Comparison of ENCODE assay signal across 12 cellular contexts in genomic region chr17:1737531-1738291, GRCh38. TPM values are rescaled to one million over a fixed set of nuclear protein-coding genes. Genes with fewer than 3 reads are reported as not detected.
DNase-seq lines count a peak whose midpoint lies in the region; ATAC-seq and TF ChIP-seq lines count a peak whose summit lies in the region.
"Had no signal": no experiment of that assay in that cellular context is flagged by ENCODE, and none has a peak within 500 bp of the region (broad histone marks: within the 10 kb centered on the region; RNA-seq: fewer than 3 reads in every experiment).

No MANE protein-coding gene starts in this region.

- H3K36me3 ChIP-seq in right lobe of liver, result peaks cover 0 to 12% (median 0%) of the 10 kb centered on the region in 4 donors

- H3K4me1 Mint-ChIP-seq in CD14-positive monocyte, result peaks cover 9% of the 10 kb centered on the region
- peaks cover 14% of the 10 kb centered on the region for H3K4me1 Mint-ChIP-seq in activated T-helper 17 cell treated with anti-CD3 and anti-CD28 coated beads, Interleukin-2, amount 50 U/mL, for 72 hours

- no peaks in the 10 kb centered on the region for H3K27me3 ChIP-seq in right lobe of liver

- 40% methylated on average over 2 of the region's 21 CpGs for WGBS in right lobe of liver (ENCODE audit: insufficient coverage, low coverage, low lambda C conversion rate, missing lambda C conversion rate)

- H3K36me3 Mint-ChIP-seq in CD14-positive monocyte, result peaks cover 44 to 51% of the 10 kb centered on the region in 2 donors
- H3K36me3 Mint-ChIP-seq in activated T-helper 17 cell treated with anti-CD3 and anti-CD28 coated beads, Interleukin-2, amount 50 U/mL, for 72 hours (ENCODE audit: low read depth), result peaks cover 10% of the 10 kb centered on the region

- peak overlapping the region; percentile 62 to 92 (median 77) for H3K27ac ChIP-seq in right lobe of liver
- H3K27ac ChIP-seq: thoracic aorta had no signal

- H3K9me3 Mint-ChIP-seq in CD14-positive monocyte, result peaks cover 0 to 3% (median 0%) of the 10 kb centered on the region in 7 donors
- H3K9me3 Mint-ChIP-seq in activated T-helper 17 cell treated with anti-CD3 and anti-CD28 coated beads, Interleukin-2, amount 50 U/mL, for 72 hours, result no peaks in the 10 kb centered on the region

- H3K4me3 ChIP-seq in right lobe of liver, result peak overlapping the region; percentile 0 to 47 (median 30)
- H3K4me3 ChIP-seq: thoracic aorta had no signal

- peaks cover 0 to 4% (median 1%) of the 10 kb centered on the region in 3 donors for H3K27me3 Mint-ChIP-seq in CD14-positive monocyte (ENCODE audit: low read depth in 3 of 3)
- no peaks in the 10 kb centered on the region for H3K27me3 Mint-ChIP-seq in activated T-helper 17 cell treated with anti-CD3 and anti-CD28 coated beads, Interleukin-2, amount 50 U/mL, for 72 hours
- H3K27me3 Mint-ChIP-seq: brain had no signal

- TF ChIP-seq CTCF in CD14-positive monocyte (IDR thresholded peaks at IDR 0.05), result no peak
- no peak for TF ChIP-seq CTCF in right lobe of liver (IDR thresholded peaks at IDR 0.05)

- no peaks in the 10 kb centered on the region for H3K9me3 ChIP-seq in right lobe of liver
- H3K9me3 ChIP-seq: thoracic aorta had no signal

- peaks cover 2 to 36% (median 11%) of the 10 kb centered on the region in 4 donors for H3K4me1 ChIP-seq in right lobe of liver

- no peak for ATAC-seq in activated T-helper 17 cell treated with anti-CD3 and anti-CD28 coated beads, Interleukin-2, amount 50 U/mL, for 72 hours (replicated peaks)
- ATAC-seq in right lobe of liver (peak in 3 of 4 donors; percentile 1 to 4 (median 4)), GM18861 (IDR thresholded peaks at IDR 0.05; ENCODE audit: unreplicated experiment) (no peak), HG02938 (IDR thresholded peaks at IDR 0.05; ENCODE audit: unreplicated experiment) (no peak), GM21619 (IDR thresholded peaks at IDR 0.05; ENCODE audit: unreplicated experiment) (no peak)
- ATAC-seq: activated CD8-positive, alpha-beta T cell treated with anti-CD3 and anti-CD28 coated beads, Interleukin-2, amount 10 ng/mL, durations not matched to agents 7 days and 5 days had no signal

- no peak overlapping the region for H3K4me3 Mint-ChIP-seq in CD14-positive monocyte
- peak overlapping the region; percentile 52 for H3K4me3 Mint-ChIP-seq in activated T-helper 17 cell treated with anti-CD3 and anti-CD28 coated beads, Interleukin-2, amount 50 U/mL, for 72 hours
- H3K4me3 Mint-ChIP-seq: activated CD8-positive, alpha-beta T cell treated with anti-CD3 and anti-CD28 coated beads, Interleukin-2, amount 10 ng/mL, durations not matched to agents 7 days and 5 days; brain had no signal

- TF ChIP-seq POLR2A in right lobe of liver (IDR thresholded peaks at IDR 0.05), result no peak

- no peak for DNase-seq in CD14-positive monocyte (ENCODE audit: low spot score)
- peak in 1 of 3 donors; percentile 65 for DNase-seq in right lobe of liver
- DNase-seq: activated CD8-positive, alpha-beta T cell treated with anti-CD3 and anti-CD28 coated beads, Interleukin-2, amount 10 ng/mL, durations not matched to agents 7 days and 5 days; activated gamma-delta T cell; foreskin melanocyte; stimulated activated CD4-positive, alpha-beta T cell treated with anti-CD3 and anti-CD28 coated beads, Interleukin-15, amount 100 ng/mL, for 24 hours had no signal

- intact Hi-C loops in CD14-positive monocyte (cut with micrococcal nuclease), result no loop called here
- intact Hi-C loops in right lobe of liver (cut with DNase I), result no loop called here

- H3K27ac Mint-ChIP-seq in CD14-positive monocyte, result peak overlapping the region in 5 of 7 donors; percentile 26 to 83 (median 41)
- H3K27ac Mint-ChIP-seq in activated T-helper 17 cell treated with anti-CD3 and anti-CD28 coated beads, Interleukin-2, amount 50 U/mL, for 72 hours, result peak overlapping the region; percentile 46

RNA-seq across cellular contexts. Expression of gene SERPINF2, which starts 5.0 kb away (rescaled TPM):
- polyA plus RNA-seq in CD14-positive monocyte, result under 1 TPM; 0.75 to 0.79 TPM
- total RNA-seq in activated T-helper 17 cell treated with anti-CD3 and anti-CD28 coated beads, Interleukin-2, amount 50 U/mL, for 72 hours, result under 1 TPM; 0.45 to 0.85 TPM
- total RNA-seq in right lobe of liver, result 1,000 to 10,000 TPM; 1,040 to 1,391 (median 1,137) TPM

RNA-seq across cellular contexts. Expression of gene WDR81, which starts 13.2 kb away (rescaled TPM):
- polyA plus RNA-seq in CD14-positive monocyte, result 1 to 10 TPM; 6.2 to 8.8 TPM
- 10 to 100 TPM; 13.2 to 20.2 TPM for total RNA-seq in activated T-helper 17 cell treated with anti-CD3 and anti-CD28 coated beads, Interleukin-2, amount 50 U/mL, for 72 hours
- total RNA-seq in right lobe of liver, result 10 to 100 TPM; 23.0 to 27.2 (median 23.9) TPM

RNA-seq across cellular contexts. Expression of gene SERPINF1, which starts 24.1 kb away (rescaled TPM):
- polyA plus RNA-seq in CD14-positive monocyte, result 1 to 10 TPM; 8.0 to 9.9 TPM
- not detected for total RNA-seq in activated T-helper 17 cell treated with anti-CD3 and anti-CD28 coated beads, Interleukin-2, amount 50 U/mL, for 72 hours
- 1,000 to 10,000 TPM in 2 of 6 experiments, 100 to 1,000 TPM in 4; 621 to 1,110 (median 800) TPM for total RNA-seq in right lobe of liver

RNA-seq across cellular contexts. Expression of gene TLCD2, which starts 27.5 kb away (rescaled TPM):
- not detected for polyA plus RNA-seq in CD14-positive monocyte
- 1 to 10 TPM in 1 of 2 donors, under 1 TPM in 1; 0.26 to 1.1 TPM for total RNA-seq in activated T-helper 17 cell treated with anti-CD3 and anti-CD28 coated beads, Interleukin-2, amount 50 U/mL, for 72 hours
- 10 to 100 TPM in 1 of 6 experiments, 1 to 10 TPM in 5; 2.5 to 17.7 (median 3.7) TPM for total RNA-seq in right lobe of liver

RNA-seq across cellular contexts. Expression of gene PRPF8, which starts 53.0 kb away (rescaled TPM):
- polyA plus RNA-seq in CD14-positive monocyte, result 10 to 100 TPM; 53.3 to 78.0 TPM
- total RNA-seq in activated T-helper 17 cell treated with anti-CD3 and anti-CD28 coated beads, Interleukin-2, amount 50 U/mL, for 72 hours, result 100 to 1,000 TPM; 353 to 426 TPM
- total RNA-seq in right lobe of liver, result 100 to 1,000 TPM in 3 of 6 experiments, 10 to 100 TPM in 3; 79.3 to 116 (median 102) TPM

Comparison
In these comparisons a context has a peak if more than half of its experiments do, and no peak if none do; other contexts are left out.
1. ATAC-seq: peak in right lobe of liver (3 of 4); none in activated T-helper 17 cell treated with anti-CD3 and anti-CD28 coated beads, Interleukin-2, amount 50 U/mL, for 72 hours (single experiment), GM18861 (single experiment), HG02938 (single experiment) and GM21619 (single experiment).
2. RNA of gene SERPINF2, which starts 5.0 kb away (total RNA-seq): 1,040 to 1,391 TPM in right lobe of liver; 0.45 to 0.85 TPM in activated T-helper 17 cell treated with anti-CD3 and anti-CD28 coated beads, Interleukin-2, amount 50 U/mL, for 72 hours; every median in the first group is over 100 times any median in the second.
3. RNA of gene SERPINF1, which starts 24.1 kb away (total RNA-seq): 621 to 1,110 TPM in right lobe of liver; not detected in activated T-helper 17 cell treated with anti-CD3 and anti-CD28 coated beads, Interleukin-2, amount 50 U/mL, for 72 hours; every median in the first group is over 100 times any median in the second.